ENCODE assay signal across 9 cellular contexts in the genomic region with DNA sequence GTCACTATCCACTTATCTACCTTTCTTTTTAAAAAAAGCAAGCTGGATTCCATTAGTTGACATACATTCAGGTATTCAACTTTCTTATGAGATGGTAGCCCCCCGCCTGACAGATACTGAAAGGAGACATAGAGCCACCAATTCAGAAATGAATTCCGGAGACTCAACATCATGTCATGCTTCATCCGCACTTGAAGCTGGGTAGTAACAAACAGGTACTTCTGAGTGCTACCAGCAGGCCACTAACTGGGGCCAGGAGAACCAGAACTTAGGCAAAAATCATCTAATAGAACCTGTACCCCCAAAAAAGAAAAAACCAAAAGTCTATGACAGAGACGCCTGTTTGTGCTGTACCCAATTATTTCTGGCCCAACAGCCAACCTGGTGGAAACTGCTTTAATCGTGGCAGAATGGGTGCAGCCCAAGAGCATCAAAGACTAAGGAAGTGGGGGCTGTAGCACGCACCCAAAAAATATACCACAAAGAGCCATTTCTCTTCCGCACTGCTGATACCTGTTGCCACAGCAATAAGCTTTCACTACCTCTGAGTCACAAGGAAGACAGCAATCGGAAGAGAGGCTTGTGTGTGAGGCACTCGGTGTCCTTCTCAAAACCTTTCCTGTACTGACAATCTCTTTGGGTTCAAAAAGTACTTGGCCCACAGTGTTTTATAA.
DNase-seq lines count a peak whose midpoint lies in the region; ATAC-seq and TF ChIP-seq lines count a peak whose summit lies in the region.
"Had no signal": no experiment of that assay in that cellular context is flagged by ENCODE, and none has a peak within 500 bp of the region (broad histone marks: within the 10 kb centered on the region; RNA-seq: fewer than 3 reads in every experiment).

No MANE protein-coding gene starts in this region.

- H3K4me1 Mint-ChIP-seq in CD4-positive, alpha-beta T cell (ENCODE audit: low read depth): peaks cover 79% of the 10 kb centered on the region
- H3K4me1 Mint-ChIP-seq in activated naive CD4-positive, alpha-beta T cell treated with anti-CD3 and anti-CD28 coated beads, Interleukin-2, amount 50 U/mL, for 24 hours: peaks cover 83% of the 10 kb centered on the region
- H3K4me1 Mint-ChIP-seq in natural killer cell: peaks cover 9 to 13% of the 10 kb centered on the region in 2 donors

- H3K27me3 ChIP-seq in CD4-positive, alpha-beta T cell (ENCODE audit: control insufficient read depth, insufficient read depth, low read length): no peaks in the 10 kb centered on the region

- peak overlapping the region; percentile 93 for H3K27ac Mint-ChIP-seq in CD4-positive, alpha-beta T cell
- H3K27ac Mint-ChIP-seq in activated naive CD4-positive, alpha-beta T cell treated with anti-CD3 and anti-CD28 coated beads, Interleukin-2, amount 50 U/mL, for 24 hours: peak overlapping the region; percentile 92
- H3K27ac Mint-ChIP-seq in natural killer cell: peak overlapping the region in 1 of 2 donors; percentile 66

- peak overlapping the region; percentile 68 for H3K4me3 Mint-ChIP-seq in CD4-positive, alpha-beta T cell
- peak overlapping the region; percentile 72 for H3K4me3 Mint-ChIP-seq in activated naive CD4-positive, alpha-beta T cell treated with anti-CD3 and anti-CD28 coated beads, Interleukin-2, amount 50 U/mL, for 24 hours
- H3K4me3 Mint-ChIP-seq in natural killer cell: no peak overlapping the region

- ATAC-seq in CD4-positive, alpha-beta T cell (ENCODE audit: poor library complexity): peak; percentile 92
- peak; percentile 69 to 91 (median 75) for ATAC-seq in natural killer cell
- no peak for ATAC-seq in HG03571 (IDR thresholded peaks at IDR 0.05; ENCODE audit: unreplicated experiment)

- POLR2A ChIA-PET in CD4-positive, alpha-beta T cell (lab: Charles Lee): interaction anchor here (0.7 to 1.7 kb wide), 9 partner anchors 9 to 1136 kb away, joined by 3 to 17 read pairs (median 4); partner anchors contain the start of gene AFAP1
- POLR2A ChIA-PET in GM10248 (lab: Yijun Ruan, JAX): no interaction called here

- no peak for TF ChIP-seq CTCF in CD4-positive, alpha-beta T cell (IDR thresholded peaks at IDR 0.05)
- TF ChIP-seq CTCF in natural killer cell (IDR thresholded peaks at IDR 0.05) (no peak), GM10248 (IDR thresholded peaks at IDR 0.05; ENCODE audit: control extremely low read depth, extremely low read depth, low read depth, missing control alignments) (no peak)

- H3K36me3 Mint-ChIP-seq in CD4-positive, alpha-beta T cell (ENCODE audit: low read depth): peaks cover 13% of the 10 kb centered on the region
- peaks cover 5% of the 10 kb centered on the region for H3K36me3 Mint-ChIP-seq in activated naive CD4-positive, alpha-beta T cell treated with anti-CD3 and anti-CD28 coated beads, Interleukin-2, amount 50 U/mL, for 24 hours
- no peaks in the 10 kb centered on the region for H3K36me3 Mint-ChIP-seq in natural killer cell

- CTCF ChIA-PET in CD4-positive, alpha-beta T cell (lab: Charles Lee): interaction anchor here (0.8 to 1.6 kb wide), 7 partner anchors 9 to 85 kb away, joined by 3 to 11 read pairs (median 4); partner anchors contain the start of gene AFAP1
- CTCF ChIA-PET in GM10248 (lab: Yijun Ruan, JAX): interaction anchor here (1.3 kb wide), 1 partner anchor 11 kb away, joined by 6 read pairs; no protein-coding TSS in a partner anchor

- no peaks in the 10 kb centered on the region for H3K9me3 Mint-ChIP-seq in CD4-positive, alpha-beta T cell
- no peaks in the 10 kb centered on the region for H3K9me3 Mint-ChIP-seq in activated naive CD4-positive, alpha-beta T cell treated with anti-CD3 and anti-CD28 coated beads, Interleukin-2, amount 50 U/mL, for 24 hours
- H3K9me3 Mint-ChIP-seq in natural killer cell: no peaks in the 10 kb centered on the region

- intact Hi-C loops in CD4-positive, alpha-beta T cell (cut with DNase I, micrococcal nuclease): loop anchor here in 1 of 2 experiments (5.0 to 10.0 kb wide), 2 partner anchors 48 to 580 kb away; no protein-coding TSS in a partner anchor
- intact Hi-C loops in natural killer cell (cut with micrococcal nuclease): no loop called here

- no peaks in the 10 kb centered on the region for H3K9me3 ChIP-seq in CD4-positive, alpha-beta T cell (ENCODE audit: control insufficient read depth, low read length)

- H3K27me3 Mint-ChIP-seq in CD4-positive, alpha-beta T cell: no peaks in the 10 kb centered on the region
- no peaks in the 10 kb centered on the region for H3K27me3 Mint-ChIP-seq in activated naive CD4-positive, alpha-beta T cell treated with anti-CD3 and anti-CD28 coated beads, Interleukin-2, amount 50 U/mL, for 24 hours
- no peaks in the 10 kb centered on the region for H3K27me3 Mint-ChIP-seq in natural killer cell (ENCODE audit: low read depth in 2 of 2)

- peak; percentile 47 to 70 (median 54) for DNase-seq in CD4-positive, alpha-beta T cell
- DNase-seq in T-helper 22 cell (ENCODE audit: low read depth): peak; percentile 70
- DNase-seq in natural killer cell: no peak
- DNase-seq in NCI-H345 (lab: John Stamatoyannopoulos, UW): no peak
- no peak for DNase-seq in GM10248 (ENCODE audit: extremely low spot score)
- DNase-seq in hepatic stellate cell (ENCODE audit: low spot score): no peak
- DNase-seq: NCI-H82 had no signal

- peak overlapping the region; percentile 68 for H3K27ac ChIP-seq in CD4-positive, alpha-beta T cell (ENCODE audit: low read depth, low read length)

Comparison
In these comparisons a context has a peak if more than half of its experiments do, and no peak if none do; other contexts are left out.
1. DNase-seq: peak in CD4-positive, alpha-beta T cell (10 of 10) and T-helper 22 cell (single experiment); none in natural killer cell (single experiment), NCI-H345 (single experiment), GM10248 (single experiment) and hepatic stellate cell (single experiment).